In the genomic region with DNA sequence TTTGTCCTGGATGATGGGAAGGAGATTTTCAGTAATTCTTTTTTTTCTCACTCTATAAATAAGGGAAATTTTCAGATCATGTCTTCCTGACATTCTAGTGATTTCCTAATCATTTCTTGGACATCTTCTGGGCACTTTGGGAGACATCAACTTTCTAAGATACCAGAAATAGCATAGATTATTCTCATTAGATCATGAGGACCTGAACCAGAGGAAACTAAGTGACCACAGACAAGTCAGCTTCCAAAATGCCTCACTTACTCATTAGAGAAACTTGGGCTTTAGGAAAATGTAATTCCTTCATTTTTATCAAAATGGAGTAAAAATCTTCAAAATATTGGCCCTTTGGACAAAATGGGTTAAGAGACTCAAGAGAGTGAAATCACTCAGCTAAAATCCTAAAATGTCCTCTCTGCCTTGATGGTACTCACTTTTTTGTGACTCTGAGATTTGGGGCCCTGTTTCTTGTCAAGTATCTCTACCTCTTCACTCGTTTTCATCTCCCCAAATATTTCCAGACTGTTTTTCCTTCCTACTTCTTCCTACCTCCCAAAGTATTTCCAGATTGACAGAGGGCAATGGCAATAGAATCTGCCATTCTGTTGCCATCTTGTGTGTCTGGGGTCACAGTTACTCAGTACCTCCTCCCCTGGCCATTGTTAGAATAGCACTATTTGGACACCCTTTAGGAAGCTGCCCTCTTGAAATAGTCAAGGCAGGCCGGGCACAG, we compare ENCODE assay signal across 12 cellular contexts.
DNase-seq lines count a peak whose midpoint lies in the region; ATAC-seq and TF ChIP-seq lines count a peak whose summit lies in the region.
"Had no signal": no experiment of that assay in that cellular context is flagged by ENCODE, and none has a peak within 500 bp of the region (broad histone marks: within the 10 kb centered on the region; RNA-seq: fewer than 3 reads in every experiment).

No MANE protein-coding gene starts in this region.

- BruUV-seq in Caco-2 (replicated peaks; lab: Mats Ljungman, UMichigan): TSS peak; percentile 2

- no CpG with 5 or more reads among the region's 2 CpGs for WGBS in H9 (ENCODE audit: extremely low coverage, insufficient read length, low lambda C conversion rate)

- H3K56ac ChIP-seq in H9 (ENCODE audit: insufficient read length, low read depth, low read length): no peak overlapping the region

- H2BK15ac ChIP-seq in H9 (ENCODE audit: low read depth, low read length): no peak overlapping the region

- no peaks in the 10 kb centered on the region for H4K20me1 ChIP-seq in H9 (ENCODE audit: control insufficient read depth, insufficient read depth, insufficient read length)

- H2BK20ac ChIP-seq in H9 (ENCODE audit: low read depth, low read length, poor library complexity, severe bottlenecking): no peak overlapping the region

- in situ Hi-C loops in astrocyte of the spinal cord (cut with HindIII; ENCODE audit: low sequenced_read_pairs): no loop called here

- no peak overlapping the region for H2BK12ac ChIP-seq in H9 (ENCODE audit: insufficient read length, low read depth, low read length)

- H2AK5ac ChIP-seq in H9 (ENCODE audit: insufficient read length, low read length): no peak overlapping the region

- H3K9me3 Mint-ChIP-seq in Caco-2 (ENCODE audit: unreplicated experiment): no peaks in the 10 kb centered on the region
- H3K9me3 Mint-ChIP-seq in H9: no peaks in the 10 kb centered on the region
- H3K9me3 Mint-ChIP-seq in nephron: no peaks in the 10 kb centered on the region

- H3K23me2 ChIP-seq in H9 (ENCODE audit: insufficient read length, low read depth, low read length, poor library complexity, severe bottlenecking): no peaks in the 10 kb centered on the region

- H3K4me1 Mint-ChIP-seq in Caco-2 (ENCODE audit: low read depth, unreplicated experiment): no peaks in the 10 kb centered on the region
- peaks cover 38 to 49% of the 10 kb centered on the region in 2 experiments for H3K4me1 Mint-ChIP-seq in H9
- H3K4me1 Mint-ChIP-seq in nephron: peaks cover 61% of the 10 kb centered on the region

- H3K79me2 ChIP-seq in H9 (ENCODE audit: insufficient read depth, low read length): no peaks in the 10 kb centered on the region

- no peak overlapping the region for H2BK5ac ChIP-seq in H9 (ENCODE audit: insufficient read length, low read length)

- H4K8ac ChIP-seq in H9 (replicated peaks; ENCODE audit: insufficient read length, low read depth, low read length): no peak overlapping the region

- H3K27ac Mint-ChIP-seq in Caco-2 (ENCODE audit: unreplicated experiment) (no peak overlapping the region), H9 (no peak overlapping the region), nephron (peak overlapping the region in 2 of 3 experiments; percentile 95 to 97)

- no peak overlapping the region for H3K23ac ChIP-seq in H9 (ENCODE audit: insufficient read length, low read depth, low read length)

- no peak overlapping the region for H3K14ac ChIP-seq in H9 (ENCODE audit: insufficient read depth, low read length)

- no peak overlapping the region for H3K4me3 ChIP-seq in Caco-2 (ENCODE audit: low read depth, low read length)
- no peak overlapping the region for H3K4me3 ChIP-seq in astrocyte of the spinal cord (ENCODE audit: low read depth, low read length)

- no peaks in the 10 kb centered on the region for H3K79me1 ChIP-seq in H9 (ENCODE audit: insufficient read depth, low read depth, low read length, poor library complexity, severe bottlenecking)

- H3K27me3 Mint-ChIP-seq in Caco-2 (ENCODE audit: insufficient read depth, unreplicated experiment) (no peaks in the 10 kb centered on the region), H9 (ENCODE audit: low read depth) (no peaks in the 10 kb centered on the region; the same call in 1 of the 2 replicates), nephron (ENCODE audit: low read depth) (peaks cover 6% of the 10 kb centered on the region)

- H2BK120ac ChIP-seq in H9 (ENCODE audit: low read depth, low read length, poor library complexity, severe bottlenecking): no peak overlapping the region

- no peak overlapping the region for H3K4me2 ChIP-seq in H9 (ENCODE audit: insufficient read depth, insufficient read length, low read length)

- POLR2A ChIA-PET in Caco-2 (lab: Charles Lee): no interaction called here

- DNase-seq in Caco-2 (no peak), H9 (no peak), astrocyte of the spinal cord (ENCODE audit: low read depth, low spot score) (no peak)
- DNase-seq in activated CD4-positive, CD25-positive, alpha-beta regulatory T cell (lab: John Stamatoyannopoulos, UW): no peak
- DNase-seq: activated CD4-positive, alpha-beta T cell treated with anti-CD3 and anti-CD28 coated beads, Interleukin-2, amount 50 U/mL, for 4 hours; activated naive CD4-positive, alpha-beta T cell treated with anti-CD3 and anti-CD28 coated beads, Interleukin-2, amount 50 U/mL, for 16 hours; cortex of kidney; glutamatergic neuron; NCI-H510A treated with DMSO at 0.1 percent for 48 hours had no signal

- no peak overlapping the region for H3T11ph ChIP-seq in H9 (ENCODE audit: low read length)

- H3K36me3 Mint-ChIP-seq in Caco-2 (ENCODE audit: insufficient read depth, unreplicated experiment) (peaks cover 47% of the 10 kb centered on the region), H9 (ENCODE audit: insufficient read depth in 1 of 3, low read depth in 3 of 3) (peaks cover 0 to 5% (median 0%) of the 10 kb centered on the region in 3 experiments; a peak in 3 of 7 replicates), nephron (ENCODE audit: low read depth) (no peaks in the 10 kb centered on the region)

- H3K4me3 Mint-ChIP-seq in Caco-2 (ENCODE audit: unreplicated experiment) (no peak overlapping the region), H9 (no peak overlapping the region), nephron (no peak overlapping the region)

- H3K4me1 ChIP-seq in Caco-2: no peaks in the 10 kb centered on the region
- peaks cover 3% of the 10 kb centered on the region; the same call in 1 of the 2 replicates for H3K4me1 ChIP-seq in H9 (ENCODE audit: insufficient read depth, low read length)

- intact Hi-C loops in Caco-2 (cut with micrococcal nuclease; ENCODE audit: unreplicated experiment): no loop called here

- H3K27ac ChIP-seq in H9 (ENCODE audit: insufficient read length, low read depth, low read length): no peak overlapping the region

- no peak overlapping the region for H3K4ac ChIP-seq in H9 (ENCODE audit: low read depth, low read length)

- H4K91ac ChIP-seq in H9 (ENCODE audit: insufficient read length, low read depth, low read length): no peak overlapping the region

- H2AFZ ChIP-seq in H9 (ENCODE audit: low read length): no peak overlapping the region

- no peak overlapping the region for H3K9ac ChIP-seq in H9 (ENCODE audit: extremely low read depth, insufficient read length, low read length)

- no peaks in the 10 kb centered on the region for H3K27me3 ChIP-seq in Caco-2 (replicated peaks; ENCODE audit: control insufficient read depth, insufficient read depth, low read length)
- no peaks in the 10 kb centered on the region for H3K27me3 ChIP-seq in H9 (ENCODE audit: insufficient read depth, low read length)

- peak in 1 of 2 experiments; percentile 11 for TF ChIP-seq CTCF in Caco-2 (IDR thresholded peaks at IDR 0.05; ENCODE audit: insufficient read depth in 1 of 2, low read depth in 1 of 2, low read length in 1 of 2, severe bottlenecking in 1 of 2, unreplicated experiment in 1 of 2)
- peak; percentile 51 for TF ChIP-seq CTCF in H9 (conservative IDR thresholded peaks at IDR 0.05)
- TF ChIP-seq CTCF in astrocyte of the spinal cord (IDR thresholded peaks at IDR 0.05; ENCODE audit: low read depth, low read length): peak; percentile 23
- no peak for TF ChIP-seq CTCF in nephron (IDR thresholded peaks at IDR 0.05; ENCODE audit: unreplicated experiment in 3 of 3)

- H3K9me3 ChIP-seq in Caco-2 (no peaks in the 10 kb centered on the region), H9 (ENCODE audit: control insufficient read depth, low read depth, low read length) (no peaks in the 10 kb centered on the region)

- no peak overlapping the region for H3K18ac ChIP-seq in H9 (ENCODE audit: insufficient read length, low read depth, low read length)

- ATAC-seq in HG03520 (IDR thresholded peaks at IDR 0.05; ENCODE audit: unreplicated experiment): no peak
- ATAC-seq in GM21390 (IDR thresholded peaks at IDR 0.05; ENCODE audit: unreplicated experiment): no peak

- H4K5ac ChIP-seq in H9 (ENCODE audit: insufficient read length, low read depth, low read length): no peak overlapping the region

- CTCF ChIA-PET in Caco-2 (lab: Charles Lee): no interaction called here

- peaks cover 1% of the 10 kb centered on the region for H3K36me3 ChIP-seq in Caco-2 (ENCODE audit: control insufficient read depth, insufficient read depth, low read length)

Comparison
In these comparisons a context has a peak if more than half of its experiments do, and no peak if none do; other contexts are left out.
1. H3K27ac Mint-ChIP-seq: peak in nephron (2 of 3); none in Caco-2 (single experiment) and H9 (0 of 3).
2. CTCF ChIP-seq: peak in H9 (single experiment) and astrocyte of the spinal cord (single experiment); none in nephron (0 of 3).